11 cellular contexts compared by ENCODE assay signal in genomic region chr17:47240375-47240764, GRCh38. TPM values are rescaled to one million over a fixed set of nuclear protein-coding genes. Genes with fewer than 3 reads are reported as not detected.
DNase-seq lines count a peak whose midpoint lies in the region; ATAC-seq and TF ChIP-seq lines count a peak whose summit lies in the region.
"Had no signal": no experiment of that assay in that cellular context is flagged by ENCODE, and none has a peak within 500 bp of the region (broad histone marks: within the 10 kb centered on the region; RNA-seq: fewer than 3 reads in every experiment).

No MANE protein-coding gene starts in this region.

- no peak overlapping the region for H3K4me3 Mint-ChIP-seq in Calu3 (ENCODE audit: low read depth, unreplicated experiment)
- no peak overlapping the region for H3K4me3 Mint-ChIP-seq in CD8-positive, alpha-beta memory T cell
- no peak overlapping the region for H3K4me3 Mint-ChIP-seq in T-helper 2 cell treated with Interferon-gamma antibody and Interleukin-4, amounts not matched to agents 5 μg/mL and 100 μg/mL, for 36 hours

- intact Hi-C loops in Calu3 (cut with micrococcal nuclease; ENCODE audit: unreplicated experiment): no loop called here

- H3K36me3 Mint-ChIP-seq in Calu3 (ENCODE audit: insufficient read depth, unreplicated experiment): peaks cover 6% of the 10 kb centered on the region
- no peaks in the 10 kb centered on the region for H3K36me3 Mint-ChIP-seq in CD8-positive, alpha-beta memory T cell
- no peaks in the 10 kb centered on the region for H3K36me3 Mint-ChIP-seq in T-helper 2 cell treated with Interferon-gamma antibody and Interleukin-4, amounts not matched to agents 5 μg/mL and 100 μg/mL, for 36 hours (ENCODE audit: low read depth)

- no peaks in the 10 kb centered on the region for H3K27me3 ChIP-seq in SJSA1 (replicated peaks)
- no peaks in the 10 kb centered on the region for H3K27me3 ChIP-seq in fibroblast of lung (ENCODE audit: control insufficient read depth, insufficient read depth, low read length)
- H3K27me3 ChIP-seq in skeletal muscle satellite cell (ENCODE audit: control insufficient read depth, insufficient read depth, low read length): no peaks in the 10 kb centered on the region
- no peaks in the 10 kb centered on the region for H3K27me3 ChIP-seq in CD8-positive, alpha-beta memory T cell (ENCODE audit: insufficient read depth, low read length, poor library complexity, severe bottlenecking)

- H3K36me3 ChIP-seq in SJSA1 (no peaks in the 10 kb centered on the region), fibroblast of lung (ENCODE audit: control insufficient read depth, insufficient read depth, low read length) (no peaks in the 10 kb centered on the region), skeletal muscle satellite cell (ENCODE audit: insufficient read depth, low read length) (no peaks in the 10 kb centered on the region)
- no peaks in the 10 kb centered on the region for H3K36me3 ChIP-seq in CD8-positive, alpha-beta memory T cell (ENCODE audit: insufficient read depth, low read length)

- H3K9me3 Mint-ChIP-seq in Calu3 (ENCODE audit: low read depth, unreplicated experiment): no peaks in the 10 kb centered on the region
- H3K9me3 Mint-ChIP-seq in CD8-positive, alpha-beta memory T cell: no peaks in the 10 kb centered on the region
- no peaks in the 10 kb centered on the region for H3K9me3 Mint-ChIP-seq in T-helper 2 cell treated with Interferon-gamma antibody and Interleukin-4, amounts not matched to agents 5 μg/mL and 100 μg/mL, for 36 hours

- no peaks in the 10 kb centered on the region for H4K20me1 ChIP-seq in fibroblast of lung (ENCODE audit: control insufficient read depth, extremely low read depth, insufficient read depth, low read length)

- H3K4me3 ChIP-seq in SJSA1 (no peak overlapping the region), fibroblast of lung (replicated peaks in 1 of 4; ENCODE audit: control extremely low read depth in 1 of 4, insufficient read depth in 1 of 4, low read depth in 3 of 4, low read length in 4 of 4) (no peak overlapping the region), skeletal muscle satellite cell (ENCODE audit: low read length) (no peak overlapping the region)
- H3K4me3 ChIP-seq in CD8-positive, alpha-beta memory T cell (ENCODE audit: low read length): no peak overlapping the region

- peak overlapping the region; percentile 65 for H3K27ac Mint-ChIP-seq in Calu3 (ENCODE audit: unreplicated experiment)
- H3K27ac Mint-ChIP-seq in CD8-positive, alpha-beta memory T cell: peak overlapping the region in 2 of 8 donors; percentile 8 to 52
- no peak overlapping the region for H3K27ac Mint-ChIP-seq in T-helper 2 cell treated with Interferon-gamma antibody and Interleukin-4, amounts not matched to agents 5 μg/mL and 100 μg/mL, for 36 hours

- H3K27me3 Mint-ChIP-seq in Calu3 (ENCODE audit: unreplicated experiment): peaks cover 12% of the 10 kb centered on the region
- H3K27me3 Mint-ChIP-seq in CD8-positive, alpha-beta memory T cell: peaks cover 10 to 12% of the 10 kb centered on the region in 2 donors
- peaks cover 14% of the 10 kb centered on the region for H3K27me3 Mint-ChIP-seq in T-helper 2 cell treated with Interferon-gamma antibody and Interleukin-4, amounts not matched to agents 5 μg/mL and 100 μg/mL, for 36 hours (ENCODE audit: low read depth)

- no TSS peak for BruUV-seq in Calu3 (replicated peaks; lab: Mats Ljungman, UMichigan)

- CTCF ChIA-PET in Calu3 (lab: Charles Lee): interaction anchor here (0.9 to 3.3 kb wide), 5 partner anchors 10 to 76 kb away, joined by 3 to 17 read pairs (median 3); partner anchors contain the start of gene CDC27
- CTCF ChIA-PET in CD8-positive, alpha-beta memory T cell (lab: Charles Lee): no interaction called here

- POLR2A ChIA-PET in CD8-positive, alpha-beta memory T cell (lab: Charles Lee): no interaction called here

- DNase-seq in Calu3 (no peak), SJSA1 (ENCODE audit: low read depth in 1 of 2, low spot score in 2 of 2) (no peak), fibroblast of lung (ENCODE audit: low read depth in 2 of 2) (peak in 1 of 2 donors; percentile 30), DMS53 treated with DMSO at 0.1 percent for 48 hours (lab: John Stamatoyannopoulos, UW; ENCODE audit: unreplicated experiment) (no peak)
- DNase-seq in CD8-positive, alpha-beta memory T cell: no peak
- no peak for DNase-seq in T-helper 2 cell treated with Interferon-gamma antibody and Interleukin-4, amounts not matched to agents 5 μg/mL and 100 μg/mL, for 36 hours (ENCODE audit: low spot score)
- DNase-seq: mesendoderm, NCI-H748 treated with DMSO at 0.1 percent for 48 hours had no signal

- H3K9ac ChIP-seq in fibroblast of lung (ENCODE audit: insufficient read depth, low read length): no peak overlapping the region
- peak overlapping the region; percentile 23 for H3K9ac ChIP-seq in skeletal muscle satellite cell (ENCODE audit: low read depth, low read length)

- no peak for ATAC-seq in GM19455 (IDR thresholded peaks at IDR 0.05; ENCODE audit: unreplicated experiment)

- H3K4me1 Mint-ChIP-seq in Calu3 (ENCODE audit: low read depth, unreplicated experiment): peaks cover 21% of the 10 kb centered on the region
- H3K4me1 Mint-ChIP-seq in CD8-positive, alpha-beta memory T cell: peaks cover 5 to 13% (median 5%) of the 10 kb centered on the region in 3 donors
- H3K4me1 Mint-ChIP-seq in T-helper 2 cell treated with Interferon-gamma antibody and Interleukin-4, amounts not matched to agents 5 μg/mL and 100 μg/mL, for 36 hours (ENCODE audit: low read depth): peaks cover 9% of the 10 kb centered on the region

- H2AFZ ChIP-seq in fibroblast of lung (ENCODE audit: low read length): no peak overlapping the region

- peak overlapping the region; percentile 89 for H3K27ac ChIP-seq in SJSA1
- H3K27ac ChIP-seq in fibroblast of lung (ENCODE audit: insufficient read depth, low read length): peak overlapping the region; percentile 43
- H3K27ac ChIP-seq in CD8-positive, alpha-beta memory T cell (ENCODE audit: low read depth, low read length): no peak overlapping the region
- H3K27ac ChIP-seq: C4-2B had no signal

- H3K79me2 ChIP-seq in fibroblast of lung (ENCODE audit: control insufficient read depth, insufficient read depth, low read length): no peaks in the 10 kb centered on the region

- TF ChIP-seq CTCF in Calu3 (IDR thresholded peaks at IDR 0.05; ENCODE audit: unreplicated experiment) (no peak), fibroblast of lung (conservative IDR thresholded peaks at IDR 0.05 in 1 of 2, IDR thresholded peaks at IDR 0.05 in 1 of 2; ENCODE audit: low read depth in 1 of 2, low read length in 2 of 2) (no peak)

- H3K4me2 ChIP-seq in fibroblast of lung (ENCODE audit: extremely low read depth, insufficient read depth, low read length): no peak overlapping the region
- peak overlapping the region; percentile 27 for H3K4me2 ChIP-seq in skeletal muscle satellite cell (ENCODE audit: low read length)

- H3K9me3 ChIP-seq in SJSA1 (replicated peaks): no peaks in the 10 kb centered on the region
- no peaks in the 10 kb centered on the region for H3K9me3 ChIP-seq in fibroblast of lung (ENCODE audit: control insufficient read depth, insufficient read depth, low read depth, low read length)
- no peaks in the 10 kb centered on the region for H3K9me3 ChIP-seq in skeletal muscle satellite cell (replicated peaks; ENCODE audit: low read length)
- no peaks in the 10 kb centered on the region for H3K9me3 ChIP-seq in CD8-positive, alpha-beta memory T cell (ENCODE audit: low read length)

- H3K4me1 ChIP-seq in SJSA1 (replicated peaks): peaks cover 25% of the 10 kb centered on the region
- peaks cover 14% of the 10 kb centered on the region for H3K4me1 ChIP-seq in fibroblast of lung (ENCODE audit: control insufficient read depth, extremely low read depth, insufficient read depth, low read length)
- peaks cover 19% of the 10 kb centered on the region for H3K4me1 ChIP-seq in skeletal muscle satellite cell (ENCODE audit: control insufficient read depth, insufficient read depth, low read length)
- no peaks in the 10 kb centered on the region for H3K4me1 ChIP-seq in CD8-positive, alpha-beta memory T cell (ENCODE audit: insufficient read depth, low read length)

RNA-seq across cellular contexts. Expression of gene ITGB3, which starts 13.3 kb away (rescaled TPM):
- total RNA-seq in Calu3 (2022) (0.68 TPM in 1 of 2 replicates, not detected in the other), fibroblast of lung (13.1 and 22.0 TPM in 2 replicates)
- total RNA-seq in SJSA1 (2014; rRNA removed; shearing (Covaris generic)): 164 and 202 TPM in 2 replicates
- polyA plus RNA-seq in fibroblast of lung: 10.4 and 23.3 TPM in 2 replicates
- 7.3 and 17.8 TPM in 2 replicates for polyA plus RNA-seq in fibroblast of lung (2012)
- 20.0 and 45.1 TPM in 2 replicates for polyA minus RNA-seq in fibroblast of lung (ENCODE audit: low replicate concordance)
- 71.7 and 83.9 TPM in 2 replicates for total RNA-seq in skeletal muscle satellite cell (2012; rRNA removed)
- under 1 TPM; 0.07 to 0.13 TPM for total RNA-seq in CD8-positive, alpha-beta memory T cell
- not detected for polyA plus RNA-seq in CD8-positive, alpha-beta memory T cell

RNA-seq across cellular contexts. Expression of gene MYL4, which starts 31.2 kb away (rescaled TPM):
- total RNA-seq in Calu3 (2022) (not detected in 2 replicates), fibroblast of lung (not detected in 2 replicates)
- total RNA-seq in SJSA1 (2014; rRNA removed; shearing (Covaris generic)): 2.2 TPM in 1 of 2 replicates, not detected in the other
- 0.16 and 1.3 TPM in 2 replicates for polyA plus RNA-seq in fibroblast of lung
- 1.4 TPM in 1 of 2 replicates, not detected in the other for polyA plus RNA-seq in fibroblast of lung (2012)
- polyA minus RNA-seq in fibroblast of lung (ENCODE audit: low replicate concordance): not detected in 2 replicates
- total RNA-seq in skeletal muscle satellite cell (2012; rRNA removed): 21.4 TPM in 1 of 2 replicates, not detected in the other
- total RNA-seq in CD8-positive, alpha-beta memory T cell: not detected
- polyA plus RNA-seq in CD8-positive, alpha-beta memory T cell: not detected

RNA-seq across cellular contexts. Expression of gene CDC27, which starts 51.3 kb away (rescaled TPM):
- total RNA-seq in Calu3 (2022) (132 and 133 TPM in 2 replicates), fibroblast of lung (81.9 and 106 TPM in 2 replicates)
- total RNA-seq in SJSA1 (2014; rRNA removed; shearing (Covaris generic)): 136 and 198 TPM in 2 replicates
- polyA plus RNA-seq in fibroblast of lung: 137 TPM in 2 replicates
- 81.6 and 85.5 TPM in 2 replicates for polyA plus RNA-seq in fibroblast of lung (2012)
- polyA minus RNA-seq in fibroblast of lung (ENCODE audit: low replicate concordance): 71.1 and 102 TPM in 2 replicates
- total RNA-seq in skeletal muscle satellite cell (2012; rRNA removed): 70.5 and 71.4 TPM in 2 replicates
- 100 to 1,000 TPM; 113 to 116 TPM for total RNA-seq in CD8-positive, alpha-beta memory T cell
- polyA plus RNA-seq in CD8-positive, alpha-beta memory T cell: 96.2 TPM
